In genomic region chr7:23184291-23184690, GRCh38 we compare ENCODE assay signal across 1 cellular context.
TF ChIP-seq lines count a peak whose summit lies in the region.

No MANE protein-coding gene starts in this region.

TF ChIP-seq in GM12878, 131 proteins besides CTCF, POLR2A, EP300 and RAD21 (continued from another document):
- TF ChIP-seq CHD4 (IDR thresholded peaks at IDR 0.05) (no peak), GATAD2B (conservative IDR thresholded peaks at IDR 0.05; ENCODE audit: low read depth) (no peak), USF2 (IDR thresholded peaks at IDR 0.05; ENCODE audit: borderline replicate concordance, low read depth, low read length) (no peak), RCOR1 (conservative IDR thresholded peaks at IDR 0.05; ENCODE audit: low read depth, low read length) (no peak), BRCA1 (IDR thresholded peaks at IDR 0.05; ENCODE audit: low read depth, low read length) (no peak), SMAD5 (IDR thresholded peaks at IDR 0.05; ENCODE audit: low read depth) (no peak), SPI1 (IDR thresholded peaks at IDR 0.05; ENCODE audit: borderline replicate concordance, insufficient read depth, low read depth, low read length) (no peak), BMI1 (IDR thresholded peaks at IDR 0.05; ENCODE audit: borderline replicate concordance) (no peak), EED (IDR thresholded peaks at IDR 0.05; ENCODE audit: low read depth) (no peak), LARP7 (IDR thresholded peaks at IDR 0.05) (no peak), ZNF622 (IDR thresholded peaks at IDR 0.05) (no peak), NFIC (IDR thresholded peaks at IDR 0.05; ENCODE audit: low read depth, low read length) (no peak), FOXM1 (IDR thresholded peaks at IDR 0.05; ENCODE audit: low read depth, low read length) (no peak)
